ENCODE assay signal across 8 cellular contexts in the genomic region with DNA sequence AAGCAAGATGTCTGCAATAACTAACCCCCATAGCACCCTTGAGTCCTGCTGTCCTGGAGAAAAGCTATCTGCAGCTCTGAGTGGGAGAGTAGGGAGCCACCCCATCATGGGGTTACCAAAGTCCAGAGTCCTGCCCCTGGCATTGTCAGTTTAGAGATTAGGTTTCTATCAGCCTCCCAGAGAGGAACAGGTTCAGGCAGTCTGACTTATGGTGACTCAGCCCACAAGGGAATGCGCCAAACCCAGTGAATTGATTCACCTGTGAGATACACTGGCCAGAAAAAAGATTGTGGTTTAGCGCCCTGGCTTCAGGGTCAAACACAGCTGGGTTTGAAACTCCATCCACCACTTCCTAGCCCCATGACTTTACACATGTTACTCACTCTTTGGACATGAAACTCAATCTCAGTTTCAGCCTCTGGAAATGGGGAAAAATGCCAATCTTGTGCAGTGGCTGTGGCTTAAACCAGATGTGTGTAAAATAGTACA.
DNase-seq lines count a peak whose midpoint lies in the region; ATAC-seq and TF ChIP-seq lines count a peak whose summit lies in the region.

No MANE protein-coding gene starts in this region.

- intact Hi-C loops in Panc1 (cut with micrococcal nuclease; ENCODE audit: unreplicated experiment): loop anchor here (2.0 kb wide), 1 partner anchor 130 kb away; no protein-coding TSS in a partner anchor
- intact Hi-C loops in thyroid gland (cut with DNase I): no loop called here
- intact Hi-C loops in CD14-positive monocyte (cut with micrococcal nuclease): no loop called here

- 50 to 71% methylated on average over 1 to 2 of the region's 2 CpGs for WGBS in thyroid gland, 2 donors

- DNase-seq in NCI-H526 (lab: John Stamatoyannopoulos, UW): peak; percentile 26 to 28
- no peak for DNase-seq in NCI-H526 treated with DMSO at 0.1 percent for 48 hours (lab: John Stamatoyannopoulos, UW)
- DNase-seq in HFFc6: peak; percentile 76
- peak; percentile 94 for DNase-seq in Panc1 (ENCODE audit: low read depth, low spot score)
- peak; percentile 85 for DNase-seq in fibroblast of the conjunctiva (ENCODE audit: low read depth)
- peak; percentile 31 to 40 for DNase-seq in thyroid gland
- no peak for DNase-seq in CD14-positive monocyte (ENCODE audit: low spot score)
- DNase-seq in activated CD8-positive, alpha-beta memory T cell treated with anti-CD3 and anti-CD28 coated beads, Interleukin-2, amount 50 U/mL, for 4 hours: no peak

- peak; percentile 85 for ATAC-seq in Panc1

- H3K27me3 ChIP-seq in Panc1 (ENCODE audit: control insufficient read depth, insufficient read depth, low read length) (no peaks in the 10 kb centered on the region), thyroid gland (no peaks in the 10 kb centered on the region)

- POLR2A ChIA-PET in Panc1 (lab: Charles Lee): no interaction called here

- TF ChIP-seq CTCF in HFFc6 (IDR thresholded peaks at IDR 0.05): no peak
- TF ChIP-seq CTCF in Panc1 (IDR thresholded peaks at IDR 0.05): no peak
- no peak for TF ChIP-seq CTCF in thyroid gland (IDR thresholded peaks at IDR 0.05)
- no peak for TF ChIP-seq CTCF in CD14-positive monocyte (IDR thresholded peaks at IDR 0.05)

- H3K4me1 Mint-ChIP-seq in HFFc6 (ENCODE audit: low read depth) (peaks cover 33% of the 10 kb centered on the region), CD14-positive monocyte (peaks cover 34% of the 10 kb centered on the region)

- in situ Hi-C loops in Panc1 (cut with HindIII; ENCODE audit: low pct_unique_long_range_greater_than_20kb, low sequenced_read_pairs): no loop called here

- H3K27ac ChIP-seq in Panc1 (ENCODE audit: low read length): peak overlapping the region; percentile 76
- H3K27ac ChIP-seq in thyroid gland: no peak overlapping the region

- BruUV-seq in Panc1 (replicated peaks; lab: Mats Ljungman, UMichigan): no TSS peak

- H3K4me3 ChIP-seq in Panc1 (ENCODE audit: low read depth in 2 of 2, low read length in 2 of 2): no peak overlapping the region
- no peak overlapping the region for H3K4me3 ChIP-seq in thyroid gland (replicated peaks in 1 of 3)

- H3K4me3 Mint-ChIP-seq in HFFc6 (no peak overlapping the region), CD14-positive monocyte (no peak overlapping the region)

- H3K36me3 Mint-ChIP-seq in HFFc6 (ENCODE audit: low read depth): no peaks in the 10 kb centered on the region
- H3K36me3 Mint-ChIP-seq in CD14-positive monocyte: peaks cover 0 to 6% of the 10 kb centered on the region in 2 donors

- H3K9me3 ChIP-seq in Panc1 (ENCODE audit: control insufficient read depth, insufficient read depth, low read depth, low read length) (no peaks in the 10 kb centered on the region), thyroid gland (no peaks in the 10 kb centered on the region)

- H3K27ac Mint-ChIP-seq in HFFc6 (no peak overlapping the region), CD14-positive monocyte (no peak overlapping the region)

- no peaks in the 10 kb centered on the region for H3K36me3 ChIP-seq in Panc1 (ENCODE audit: control insufficient read depth, insufficient read depth, low read length)
- no peaks in the 10 kb centered on the region for H3K36me3 ChIP-seq in thyroid gland

- TF ChIP-seq POLR2A in thyroid gland (IDR thresholded peaks at IDR 0.05): no peak

- H3K9me3 Mint-ChIP-seq in HFFc6 (no peaks in the 10 kb centered on the region), CD14-positive monocyte (peaks cover 0 to 3% (median 0%) of the 10 kb centered on the region in 7 donors)

- H3K27me3 Mint-ChIP-seq in HFFc6 (ENCODE audit: insufficient read depth) (peaks cover 21% of the 10 kb centered on the region), CD14-positive monocyte (ENCODE audit: low read depth in 3 of 3) (peaks cover 16 to 27% (median 24%) of the 10 kb centered on the region in 3 donors)

- CTCF ChIA-PET in Panc1 (lab: Charles Lee): interaction anchor here (0.6 kb wide), 1 partner anchor 25 kb away, joined by 8 read pairs; no protein-coding TSS in a partner anchor

- peaks cover 37% of the 10 kb centered on the region for H3K4me1 ChIP-seq in Panc1 (ENCODE audit: control insufficient read depth, insufficient read depth, low read length)
- peaks cover 18 to 33% of the 10 kb centered on the region in 2 donors for H3K4me1 ChIP-seq in thyroid gland

Comparison
In these comparisons a context has a peak if more than half of its experiments do, and no peak if none do; other contexts are left out.
1. DNase-seq: peak in NCI-H526 (2 of 2), HFFc6 (single experiment), Panc1 (single experiment), fibroblast of the conjunctiva (single experiment) and thyroid gland (2 of 2); none in NCI-H526 treated with DMSO at 0.1 percent for 48 hours (single experiment), CD14-positive monocyte (single experiment) and activated CD8-positive, alpha-beta memory T cell treated with anti-CD3 and anti-CD28 coated beads, Interleukin-2, amount 50 U/mL, for 4 hours (single experiment).